Comparison of ENCODE assay signal across 33 cellular contexts in genomic region chr18:75659535-75660023, GRCh38.
"Had no signal": no experiment of that assay in that cellular context is flagged by ENCODE, and none has a peak within 500 bp of the region (broad histone marks: within the 10 kb centered on the region; RNA-seq: fewer than 3 reads in every experiment).

No MANE protein-coding gene starts in this region.

- H3K4me3 ChIP-seq: ascending aorta, breast epithelium, cardiac muscle cell, coronary artery, dorsolateral prefrontal cortex had no signal

- H3K27me3 Mint-ChIP-seq: activated B cell treated with CpG ODN at 0.5 μM for 24 hours; activated naive CD4-positive, alpha-beta T cell treated with anti-CD3 and anti-CD28 coated beads, Interleukin-2, amount 10 ng/mL, durations not matched to agents 7 days and 5 days; brain; dendritic cell treated with granulocyte-macrophage colony-stimulating factor and Interleukin-4, amounts not matched to agents 40 ng/mL and 50 ng/mL, for 4 days; T-helper 17 cell had no signal

- H3K4me1 Mint-ChIP-seq: activated B cell treated with CpG ODN at 0.5 μM for 24 hours, T-helper 17 cell had no signal

- H3K27me3 ChIP-seq: ascending aorta, breast epithelium, cardiac muscle cell, dorsolateral prefrontal cortex had no signal

- DNase-seq: activated B cell treated with CpG ODN at 0.5 μM for 24 hours; activated CD4-positive, alpha-beta memory T cell treated with anti-CD3 and anti-CD28 coated beads for 36 hours; activated CD4-positive, alpha-beta T cell treated with anti-CD3 and anti-CD28 coated beads for 36 hours; activated CD4-positive, alpha-beta T cell treated with anti-CD3 and anti-CD28 coated beads, Interleukin-2, amount 10 ng/mL, durations not matched to agents 24 days and 14 days; activated CD4-positive, CD25-positive, alpha-beta regulatory T cell treated with anti-CD3 and anti-CD28 coated beads, Interleukin-2, amount 50 U/mL, for 72 hours; activated CD8-positive, alpha-beta memory T cell treated with anti-CD3 and anti-CD28 coated beads, Interleukin-2, amount 10 ng/mL, durations not matched to agents 7 days and 5 days; activated CD8-positive, alpha-beta memory T cell treated with anti-CD3 and anti-CD28 coated beads, Interleukin-2, amount 50 U/mL, for 4 hours; activated CD8-positive, alpha-beta T cell treated with anti-CD3 and anti-CD28 coated beads, Interleukin-2, amount 10 ng/mL, durations not matched to agents 7 days and 5 days; activated gamma-delta T cell; activated naive CD4-positive, alpha-beta T cell; activated naive CD4-positive, alpha-beta T cell treated with anti-CD3 and anti-CD28 coated beads, Interleukin-2, amount 10 ng/mL, durations not matched to agents 7 days and 5 days; activated naive CD8-positive, alpha-beta T cell treated with anti-CD3 and anti-CD28 coated beads, Interleukin-2, amount 10 ng/mL, durations not matched to agents 7 days and 5 days; activated T-cell treated with anti-CD3 and anti-CD28 coated beads, Interleukin-2, amount 50 U/mL, for 1 hour; activated T-cell treated with anti-CD3 and anti-CD28 coated beads, Interleukin-2, amount 50 U/mL, for 48 hours; central memory CD4-positive, alpha-beta T cell; cerebellar nuclear complex; dorsolateral prefrontal cortex; effector memory CD4-positive, alpha-beta T cell; endodermal cell; foreskin fibroblast; head of caudate nucleus; T-helper 17 cell; T1000; WERI-Rb-1 had no signal

- H3K4me3 Mint-ChIP-seq: activated B cell treated with CpG ODN at 0.5 μM for 24 hours; activated CD4-positive, alpha-beta memory T cell treated with anti-CD3 and anti-CD28 coated beads for 36 hours; activated CD4-positive, alpha-beta T cell treated with anti-CD3 and anti-CD28 coated beads for 36 hours; activated CD4-positive, alpha-beta T cell treated with anti-CD3 and anti-CD28 coated beads, Interleukin-2, amount 10 ng/mL, durations not matched to agents 24 days and 14 days; activated CD8-positive, alpha-beta memory T cell treated with anti-CD3 and anti-CD28 coated beads, Interleukin-2, amount 10 ng/mL, durations not matched to agents 7 days and 5 days; activated CD8-positive, alpha-beta T cell treated with anti-CD3 and anti-CD28 coated beads, Interleukin-2, amount 10 ng/mL, durations not matched to agents 7 days and 5 days; activated naive CD4-positive, alpha-beta T cell treated with anti-CD3 and anti-CD28 coated beads, Interleukin-2, amount 10 ng/mL, durations not matched to agents 7 days and 5 days; activated naive CD8-positive, alpha-beta T cell treated with anti-CD3 and anti-CD28 coated beads, Interleukin-2, amount 10 ng/mL, durations not matched to agents 7 days and 5 days; brain; dendritic cell treated with granulocyte-macrophage colony-stimulating factor and Interleukin-4, amounts not matched to agents 40 ng/mL and 50 ng/mL, for 4 days; endodermal cell; T-helper 17 cell; T-helper 2 cell treated with Interferon-gamma antibody and Interleukin-4, amounts not matched to agents 5 μg/mL and 100 μg/mL, for 36 hours had no signal

- H3K36me3 ChIP-seq: ascending aorta, breast epithelium, cardiac muscle cell, WERI-Rb-1 had no signal

- H3K27ac ChIP-seq: ascending aorta, breast epithelium, cardiac muscle cell, coronary artery, dorsolateral prefrontal cortex, WERI-Rb-1 had no signal

- H3K4me1 ChIP-seq: ascending aorta, breast epithelium had no signal

- ATAC-seq: activated CD4-positive, alpha-beta T cell treated with anti-CD3 and anti-CD28 coated beads for 36 hours; activated CD8-positive, alpha-beta memory T cell treated with anti-CD3 and anti-CD28 coated beads, Interleukin-2, amount 10 ng/mL, durations not matched to agents 7 days and 5 days; activated CD8-positive, alpha-beta T cell treated with anti-CD3 and anti-CD28 coated beads, Interleukin-2, amount 10 ng/mL, durations not matched to agents 7 days and 5 days; activated naive CD4-positive, alpha-beta T cell treated with anti-CD3 and anti-CD28 coated beads, Interleukin-2, amount 50 U/mL, for 72 hours; esophagus mucosa; T-helper 17 cell had no signal

- H3K36me3 Mint-ChIP-seq: activated CD4-positive, alpha-beta memory T cell treated with anti-CD3 and anti-CD28 coated beads for 36 hours; activated CD8-positive, alpha-beta memory T cell treated with anti-CD3 and anti-CD28 coated beads, Interleukin-2, amount 10 ng/mL, durations not matched to agents 7 days and 5 days; activated naive CD4-positive, alpha-beta T cell treated with anti-CD3 and anti-CD28 coated beads, Interleukin-2, amount 10 ng/mL, durations not matched to agents 7 days and 5 days; activated naive CD4-positive, alpha-beta T cell treated with anti-CD3 and anti-CD28 coated beads, Interleukin-2, amount 50 U/mL, for 72 hours; activated naive CD8-positive, alpha-beta T cell treated with anti-CD3 and anti-CD28 coated beads, Interleukin-2, amount 10 ng/mL, durations not matched to agents 7 days and 5 days had no signal

- H3K27ac Mint-ChIP-seq: activated B cell treated with CpG ODN at 0.5 μM for 24 hours; activated CD4-positive, alpha-beta memory T cell treated with anti-CD3 and anti-CD28 coated beads for 36 hours; activated CD4-positive, alpha-beta T cell treated with anti-CD3 and anti-CD28 coated beads for 36 hours; activated CD4-positive, alpha-beta T cell treated with anti-CD3 and anti-CD28 coated beads, Interleukin-2, amount 10 ng/mL, durations not matched to agents 24 days and 14 days; activated CD8-positive, alpha-beta memory T cell treated with anti-CD3 and anti-CD28 coated beads, Interleukin-2, amount 10 ng/mL, durations not matched to agents 7 days and 5 days; activated CD8-positive, alpha-beta T cell treated with anti-CD3 and anti-CD28 coated beads, Interleukin-2, amount 10 ng/mL, durations not matched to agents 7 days and 5 days; activated naive CD4-positive, alpha-beta T cell treated with anti-CD3 and anti-CD28 coated beads, Interleukin-2, amount 10 ng/mL, durations not matched to agents 7 days and 5 days; activated naive CD4-positive, alpha-beta T cell treated with anti-CD3 and anti-CD28 coated beads, Interleukin-2, amount 50 U/mL, for 72 hours; activated naive CD8-positive, alpha-beta T cell treated with anti-CD3 and anti-CD28 coated beads, Interleukin-2, amount 10 ng/mL, durations not matched to agents 7 days and 5 days; brain; dendritic cell treated with granulocyte-macrophage colony-stimulating factor and Interleukin-4, amounts not matched to agents 40 ng/mL and 50 ng/mL, for 4 days; endodermal cell; T-helper 17 cell; T-helper 2 cell treated with Interferon-gamma antibody and Interleukin-4, amounts not matched to agents 5 μg/mL and 100 μg/mL, for 36 hours had no signal
